In genomic region chr6:157546366-157546765, GRCh38 we compare ENCODE assay signal across 1 cellular context.
TF ChIP-seq lines count a peak whose summit lies in the region.

No MANE protein-coding gene starts in this region.

TF ChIP-seq in GM23338, 12 proteins besides CTCF, POLR2A, EP300 and RAD21 (continued from another document):
- TF ChIP-seq EZH2phosphoT487 (IDR thresholded peaks at IDR 0.05; ENCODE audit: unreplicated experiment), result no peak
